In genomic region chr15:49902791-49903481, GRCh38 we compare ENCODE assay signal across 10 cellular contexts.
A peak's percentile ranks its signal among the peaks of the same experiment; 100 is the strongest.
DNase-seq lines count a peak whose midpoint lies in the region; ATAC-seq, FAIRE-seq and TF ChIP-seq lines count a peak whose summit lies in the region.
"Had no signal": no experiment of that assay in that cellular context is flagged by ENCODE, and none has a peak within 500 bp of the region (broad histone marks: within the 10 kb centered on the region; RNA-seq: fewer than 3 reads in every experiment).

No MANE protein-coding gene starts in this region.

- 58% methylated on average over 7 of the region's 7 CpGs for WGBS in liver
- WGBS in HepG2 (ENCODE audit: low lambda C conversion rate) = 43% methylated on average over 7 of the region's 7 CpGs
- 48 to 52% methylated on average over 7 of the region's 7 CpGs for WGBS in heart right ventricle, 2 donors
- 7 to 12% (median 11%) methylated on average over 7 of the region's 7 CpGs for WGBS in ovary, 3 donors

- H3K27me3 ChIP-seq in liver (ENCODE audit: control insufficient read depth in 4 of 4, insufficient read depth in 4 of 4, low read length in 3 of 4) (no peaks in the 10 kb centered on the region), HepG2 (ENCODE audit: control insufficient read depth in 1 of 2, insufficient read depth in 2 of 2, low read length in 2 of 2) (no peaks in the 10 kb centered on the region), heart right ventricle (no peaks in the 10 kb centered on the region), ovary (no peaks in the 10 kb centered on the region)

- peaks cover 0 to 2% (median 0%) of the 10 kb centered on the region in 4 donors for H3K4me1 ChIP-seq in liver (ENCODE audit: control insufficient read depth in 4 of 4, insufficient read depth in 4 of 4, low read length in 3 of 4)
- no peaks in the 10 kb centered on the region for H3K4me1 ChIP-seq in HepG2 (ENCODE audit: insufficient read depth, low read length)
- H3K4me1 ChIP-seq in heart right ventricle = peaks cover 0 to 46% (median 18%) of the 10 kb centered on the region in 9 donors
- peaks cover 12% of the 10 kb centered on the region for H3K4me1 ChIP-seq in ovary (ENCODE audit: insufficient read depth)

- no TSS peak for BruUV-seq in HepG2 (replicated peaks; lab: Mats Ljungman, UMichigan)

- no peak overlapping the region for H3K27ac Mint-ChIP-seq in activated naive CD4-positive, alpha-beta T cell treated with anti-CD3 and anti-CD28 coated beads, Interleukin-2, amount 10 ng/mL, durations not matched to agents 7 days and 5 days

- TF ChIP-seq POLR2A in HepG2 (IDR thresholded peaks at IDR 0.05; ENCODE audit: insufficient read depth in 1 of 2, low read depth in 2 of 2, low read length in 2 of 2) = no peak
- TF ChIP-seq POLR2A in ovary (IDR thresholded peaks at IDR 0.05) = no peak

- no peaks in the 10 kb centered on the region for H3K36me3 Mint-ChIP-seq in activated naive CD4-positive, alpha-beta T cell treated with anti-CD3 and anti-CD28 coated beads, Interleukin-2, amount 10 ng/mL, durations not matched to agents 7 days and 5 days

- no peak for ATAC-seq in HepG2
- peak; percentile 70 to 91 (median 84) for ATAC-seq in heart right ventricle
- no peak for ATAC-seq in HG02870 (IDR thresholded peaks at IDR 0.05; ENCODE audit: unreplicated experiment)
- ATAC-seq: K562 had no signal

- no peak for TF ChIP-seq EP300 in HepG2 (IDR thresholded peaks at IDR 0.05; ENCODE audit: low read depth in 2 of 2, low read length in 2 of 2)
- TF ChIP-seq EP300 in HepG2 (CRISPR knock-in tag; IDR thresholded peaks at IDR 0.05; ENCODE audit: borderline replicate concordance) = no peak
- TF ChIP-seq EP300 in ovary (IDR thresholded peaks at IDR 0.05) = no peak

- H3K4me2 ChIP-seq in HepG2 (ENCODE audit: low read depth, low read length) = no peak overlapping the region

- DNase-seq in HepG2 (ENCODE audit: low spot score) = no peak
- peak in 1 of 2 donors; percentile 33 for DNase-seq in heart right ventricle
- no peak for DNase-seq in ovary
- no peak for DNase-seq in retina
- no peak for DNase-seq in activated naive CD4-positive, alpha-beta T cell treated with anti-CD3 and anti-CD28 coated beads, Interleukin-2, amount 10 ng/mL, durations not matched to agents 7 days and 5 days
- DNase-seq in central memory CD4-positive, alpha-beta T cell = no peak

- no peak for FAIRE-seq in HepG2 (lab: Jason Lieb, UNC)
- FAIRE-seq: A204.1, K562 had no signal

- POLR2A ChIA-PET in HepG2 (lab: Yijun Ruan, JAX) = no interaction called here

- H3K9me3 ChIP-seq in liver (ENCODE audit: control insufficient read depth in 4 of 4, low read length in 3 of 4) (no peaks in the 10 kb centered on the region), HepG2 (ENCODE audit: low read length) (no peaks in the 10 kb centered on the region), heart right ventricle (no peaks in the 10 kb centered on the region), ovary (no peaks in the 10 kb centered on the region)

- H3K9ac ChIP-seq in liver (ENCODE audit: low read depth in 1 of 2, low read length in 2 of 2) (no peak overlapping the region), HepG2 (ENCODE audit: insufficient read depth, low read depth, low read length) (no peak overlapping the region)

- in situ Hi-C loops in HepG2 (cut with HindIII; ENCODE audit: extremely low pct_ligation_motif_present, low pct_unique_long_range_greater_than_20kb) = no loop called here

- no peaks in the 10 kb centered on the region for H3K4me1 Mint-ChIP-seq in activated naive CD4-positive, alpha-beta T cell treated with anti-CD3 and anti-CD28 coated beads, Interleukin-2, amount 10 ng/mL, durations not matched to agents 7 days and 5 days

- no peaks in the 10 kb centered on the region for H4K20me1 ChIP-seq in HepG2 (ENCODE audit: insufficient read depth, low read length)

- no peaks in the 10 kb centered on the region for H3K79me2 ChIP-seq in HepG2 (ENCODE audit: insufficient read depth, low read length)

- no peaks in the 10 kb centered on the region for H3K9me3 Mint-ChIP-seq in activated naive CD4-positive, alpha-beta T cell treated with anti-CD3 and anti-CD28 coated beads, Interleukin-2, amount 10 ng/mL, durations not matched to agents 7 days and 5 days

- H3K4me3 Mint-ChIP-seq in activated naive CD4-positive, alpha-beta T cell treated with anti-CD3 and anti-CD28 coated beads, Interleukin-2, amount 10 ng/mL, durations not matched to agents 7 days and 5 days = no peak overlapping the region

- no peaks in the 10 kb centered on the region for H3K27me3 Mint-ChIP-seq in activated naive CD4-positive, alpha-beta T cell treated with anti-CD3 and anti-CD28 coated beads, Interleukin-2, amount 10 ng/mL, durations not matched to agents 7 days and 5 days

- TF ChIP-seq CTCF in liver (IDR thresholded peaks at IDR 0.05; ENCODE audit: low read depth, low read length, missing input control) (no peak), HepG2 (CRISPR knock-in tag; IDR thresholded peaks at IDR 0.05) (no peak), heart right ventricle (IDR thresholded peaks at IDR 0.05) (no peak), ovary (IDR thresholded peaks at IDR 0.05) (no peak)

- no peak overlapping the region for H2AFZ ChIP-seq in HepG2 (ENCODE audit: low read length)

- no peak overlapping the region for H3K4me3 ChIP-seq in liver (ENCODE audit: low read depth in 1 of 3, low read length in 3 of 3)
- no peak overlapping the region for H3K4me3 ChIP-seq in HepG2 (replicated peaks in 1 of 3; ENCODE audit: insufficient read depth in 1 of 3, low read depth in 2 of 3, low read length in 3 of 3)
- H3K4me3 ChIP-seq in heart right ventricle = no peak overlapping the region
- H3K4me3 ChIP-seq in ovary = no peak overlapping the region
- H3K4me3 ChIP-seq: K562 had no signal

- H3K36me3 ChIP-seq in liver (ENCODE audit: control insufficient read depth in 4 of 4, insufficient read depth in 3 of 4, low read depth in 1 of 4, low read length in 3 of 4) (no peaks in the 10 kb centered on the region), HepG2 (replicated peaks in 1 of 2; ENCODE audit: control insufficient read depth in 1 of 2, insufficient read depth in 2 of 2, low read length in 2 of 2) (no peaks in the 10 kb centered on the region), heart right ventricle (no peaks in the 10 kb centered on the region), ovary (no peaks in the 10 kb centered on the region)

- intact Hi-C loops in HepG2 (cut with micrococcal nuclease; ENCODE audit: unreplicated experiment) (no loop called here), heart right ventricle (cut with DNase I) (loop anchor here in 4 of 10 donors (2.0 to 10.0 kb wide), 4 partner anchors 100 to 278 kb away; partner anchors contain the start of genes DTWD1 (in 1 of the 4) and FAM227B (in 1 of the 4)), ovary (cut with DNase I) (loop anchor here in 2 of 4 donors (5.0 to 10.0 kb wide), 5 partner anchors 92 to 468 kb away; partner anchors contain the start of genes DTWD1 (in 2 of the 2) and FAM227B (in 2 of the 2))

- TF ChIP-seq RAD21 in liver (IDR thresholded peaks at IDR 0.05) (peak in 1 of 2 donors; percentile 13), HepG2 (CRISPR knock-in tag; IDR thresholded peaks at IDR 0.05) (no peak)

- H3K27ac ChIP-seq in liver (ENCODE audit: low read depth in 1 of 2, low read length in 2 of 2) (peak overlapping the region in 1 of 2 donors; percentile 28), HepG2 (ENCODE audit: extremely low read length, insufficient read depth, low read length) (no peak overlapping the region), heart right ventricle (peak overlapping the region; percentile 8 to 87 (median 78)), ovary (peak overlapping the region; percentile 23 to 85)

- CTCF ChIA-PET in HepG2 (lab: Yijun Ruan, JAX; ENCODE audit: low intra/inter-chr PET ratio, low total read pairs) = no interaction called here
- CTCF ChIA-PET in activated naive CD4-positive, alpha-beta T cell treated with anti-CD3 and anti-CD28 coated beads, Interleukin-2, amount 10 ng/mL, durations not matched to agents 7 days and 5 days (lab: Charles Lee) = no interaction called here

TF ChIP-seq in liver, 16 proteins besides CTCF, POLR2A, EP300 and RAD21:
- TF ChIP-seq RXRA (IDR thresholded peaks at IDR 0.05) (peak in 1 of 2 donors; percentile 9), FOXA2 (IDR thresholded peaks at IDR 0.05) (no peak), NR2F2 (IDR thresholded peaks at IDR 0.05) (peak; percentile 52)

TF ChIP-seq in HepG2, 621 proteins besides CTCF, POLR2A, EP300 and RAD21:
- TF ChIP-seq ZNF569 (CRISPR knock-in tag; IDR thresholded peaks at IDR 0.05; ENCODE audit: borderline replicate concordance) (no peak), MEIS1 (CRISPR knock-in tag; IDR thresholded peaks at IDR 0.05; ENCODE audit: borderline replicate concordance) (no peak), PAWR (CRISPR knock-in tag; IDR thresholded peaks at IDR 0.05; ENCODE audit: borderline replicate concordance) (no peak)

Comparison
In these comparisons a context has a peak if more than half of its experiments do, and no peak if none do; other contexts are left out.
1. ATAC-seq: peak in heart right ventricle (8 of 8); none in HepG2 (single experiment) and HG02870 (single experiment).